ENCODE assay signal across 26 cellular contexts in the genomic region with DNA sequence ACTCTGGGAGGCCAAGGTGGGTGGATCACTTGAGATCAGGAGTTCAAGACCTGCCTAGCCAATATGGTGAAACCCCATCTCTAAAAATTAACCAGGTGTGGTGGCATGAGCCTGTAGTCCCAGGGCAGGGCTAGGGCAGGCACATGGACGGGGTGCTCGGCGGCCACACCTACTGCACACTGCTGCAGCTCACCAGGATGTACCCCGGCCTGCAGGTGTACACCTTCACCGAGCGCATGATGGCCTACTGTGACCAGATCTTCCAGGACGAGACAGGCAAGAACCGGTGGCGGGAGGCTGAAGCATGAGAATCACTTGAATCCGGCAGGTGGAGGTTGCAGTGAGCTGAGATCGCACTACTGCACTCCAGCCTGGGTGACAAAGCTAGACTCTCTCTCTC. TPM values are rescaled to one million over a fixed set of nuclear protein-coding genes. Genes with fewer than 3 reads are reported as not detected.
DNase-seq lines count a peak whose midpoint lies in the region; ATAC-seq and TF ChIP-seq lines count a peak whose summit lies in the region.
"Had no signal": no experiment of that assay in that cellular context is flagged by ENCODE, and none has a peak within 500 bp of the region (broad histone marks: within the 10 kb centered on the region; RNA-seq: fewer than 3 reads in every experiment).

No MANE protein-coding gene starts in this region.

- no peaks in the 10 kb centered on the region for H3K9me3 Mint-ChIP-seq in activated naive CD4-positive, alpha-beta T cell treated with anti-CD3 and anti-CD28 coated beads, Interleukin-2, amount 10 ng/mL, durations not matched to agents 7 days and 5 days
- no peaks in the 10 kb centered on the region for H3K9me3 Mint-ChIP-seq in activated naive CD8-positive, alpha-beta T cell treated with anti-CD3 and anti-CD28 coated beads, Interleukin-2, amount 10 ng/mL, durations not matched to agents 7 days and 5 days
- H3K9me3 Mint-ChIP-seq: H9, nephron had no signal

- CTCF ChIA-PET in activated naive CD4-positive, alpha-beta T cell treated with anti-CD3 and anti-CD28 coated beads, Interleukin-2, amount 10 ng/mL, durations not matched to agents 7 days and 5 days (lab: Charles Lee): no interaction called here

- no peak overlapping the region for H3K4me3 Mint-ChIP-seq in activated naive CD4-positive, alpha-beta T cell treated with anti-CD3 and anti-CD28 coated beads, Interleukin-2, amount 10 ng/mL, durations not matched to agents 7 days and 5 days
- H3K4me3 Mint-ChIP-seq in activated naive CD8-positive, alpha-beta T cell treated with anti-CD3 and anti-CD28 coated beads, Interleukin-2, amount 10 ng/mL, durations not matched to agents 7 days and 5 days: peak overlapping the region; percentile 28
- H3K4me3 Mint-ChIP-seq: H9, nephron had no signal

- WGBS in transverse colon (ENCODE audit: low coverage in 1 of 2), 2 donors: 60 to 86% methylated on average over 1 to 11 of the region's 11 CpGs
- WGBS in esophagus squamous epithelium, 2 donors: 92 to 97% methylated on average over 11 of the region's 11 CpGs
- 90% methylated on average over 11 of the region's 11 CpGs for WGBS in prostate gland

- H3K9me3 ChIP-seq in transverse colon (no peaks in the 10 kb centered on the region), esophagus squamous epithelium (no peaks in the 10 kb centered on the region), prostate gland (no peaks in the 10 kb centered on the region)

- H3K4me1 ChIP-seq in transverse colon: peaks cover 32 to 66% (median 50%) of the 10 kb centered on the region in 4 donors
- H3K4me1 ChIP-seq in esophagus squamous epithelium: peaks cover 28 to 55% (median 31%) of the 10 kb centered on the region in 3 donors
- H3K4me1 ChIP-seq in prostate gland (replicated peaks): no peaks in the 10 kb centered on the region

- peak overlapping the region; percentile 72 for H3K27ac Mint-ChIP-seq in activated naive CD4-positive, alpha-beta T cell treated with anti-CD3 and anti-CD28 coated beads, Interleukin-2, amount 10 ng/mL, durations not matched to agents 7 days and 5 days
- H3K27ac Mint-ChIP-seq in activated naive CD8-positive, alpha-beta T cell treated with anti-CD3 and anti-CD28 coated beads, Interleukin-2, amount 10 ng/mL, durations not matched to agents 7 days and 5 days: peak overlapping the region; percentile 61
- H3K27ac Mint-ChIP-seq: H9, nephron had no signal

- H3K27ac ChIP-seq in transverse colon: peak overlapping the region; percentile 58 to 73 (median 70)
- H3K27ac ChIP-seq in esophagus squamous epithelium: no peak overlapping the region
- no peak overlapping the region for H3K27ac ChIP-seq in prostate gland

- no peaks in the 10 kb centered on the region for H3K27me3 ChIP-seq in transverse colon
- no peaks in the 10 kb centered on the region for H3K27me3 ChIP-seq in esophagus squamous epithelium
- H3K27me3 ChIP-seq in prostate gland (replicated peaks; ENCODE audit: insufficient read depth): no peaks in the 10 kb centered on the region

- TF ChIP-seq EP300 in transverse colon (IDR thresholded peaks at IDR 0.05; ENCODE audit: low read depth): no peak

- ATAC-seq in activated naive CD8-positive, alpha-beta T cell treated with anti-CD3 and anti-CD28 coated beads, Interleukin-2, amount 10 ng/mL, durations not matched to agents 7 days and 5 days (ENCODE audit: low read depth): no peak
- ATAC-seq: SK-N-SH treated with all-trans-retinoic acid at 6 μM for 48 hours had no signal

- TF ChIP-seq CTCF in transverse colon (IDR thresholded peaks at IDR 0.05): no peak
- TF ChIP-seq CTCF in esophagus squamous epithelium (IDR thresholded peaks at IDR 0.05): no peak
- no peak for TF ChIP-seq CTCF in prostate gland (IDR thresholded peaks at IDR 0.05)

- H3K36me3 ChIP-seq in transverse colon (no peaks in the 10 kb centered on the region), esophagus squamous epithelium (peaks cover 7 to 54% (median 19%) of the 10 kb centered on the region in 3 donors), prostate gland (no peaks in the 10 kb centered on the region)

- POLR2A ChIA-PET in activated naive CD8-positive, alpha-beta T cell treated with anti-CD3 and anti-CD28 coated beads, Interleukin-2, amount 10 ng/mL, durations not matched to agents 7 days and 5 days (lab: Charles Lee): interaction anchor here (1.0 to 7.5 kb wide), 2 partner anchors 8 kb away, joined by 3 to 187 read pairs; no protein-coding TSS in a partner anchor

- no peak for DNase-seq in activated naive CD4-positive, alpha-beta T cell treated with anti-CD3 and anti-CD28 coated beads, Interleukin-2, amount 10 ng/mL, durations not matched to agents 7 days and 5 days
- DNase-seq in activated naive CD4-positive, alpha-beta T cell treated with Interleukin-2 at 50 U/mL for 16 hours: no peak
- peak; percentile 45 for DNase-seq in NCI-H2029 treated with DMSO at 0.1 percent for 48 hours (lab: John Stamatoyannopoulos, UW)
- no peak for DNase-seq in activated naive CD8-positive, alpha-beta T cell treated with anti-CD3 and anti-CD28 coated beads, Interleukin-2, amount 10 ng/mL, durations not matched to agents 7 days and 5 days
- DNase-seq in transverse colon: peak; percentile 55
- DNase-seq in esophagus squamous epithelium (lab: John Stamatoyannopoulos, UW): no peak
- DNase-seq in prostate gland (ENCODE audit: low spot score): no peak
- DNase-seq: activated CD4-positive, alpha-beta T cell treated with anti-CD3 and anti-CD28 coated beads, Interleukin-2, amount 50 U/mL, for 48 hours; C1 segment of cervical spinal cord; DND-41; effector CD8-positive, alpha-beta T cell; erythroblast; H9; head of caudate nucleus; midbrain; NCI-H1105 treated with DMSO at 0.1 percent for 48 hours; NCI-H1930; NCI-H345; NCI-H82; stimulated activated CD4-positive, alpha-beta T cell treated with anti-CD3 and anti-CD28 coated beads, Interleukin-1b, Interleukin-23, amount 100 ng/mL, for 48 hours; stimulated activated CD8-positive, alpha-beta memory T cell treated with anti-CD3 and anti-CD28 coated beads, Interleukin-4, amount 100 ng/mL, for 48 hours; T-helper 9 cell; trophoblast cell had no signal

- intact Hi-C loops in transverse colon (cut with DNase I; ENCODE audit: low total_unique reads): no loop called here
- intact Hi-C loops in esophagus squamous epithelium (cut with DNase I): no loop called here
- intact Hi-C loops in prostate gland (cut with DNase I): loop anchor here (5.0 to 10.0 kb wide), 2 partner anchors 41 to 409 kb away; no protein-coding TSS in a partner anchor

- peaks cover 24% of the 10 kb centered on the region for H3K36me3 Mint-ChIP-seq in activated naive CD4-positive, alpha-beta T cell treated with anti-CD3 and anti-CD28 coated beads, Interleukin-2, amount 10 ng/mL, durations not matched to agents 7 days and 5 days
- peaks cover 25% of the 10 kb centered on the region for H3K36me3 Mint-ChIP-seq in activated naive CD8-positive, alpha-beta T cell treated with anti-CD3 and anti-CD28 coated beads, Interleukin-2, amount 10 ng/mL, durations not matched to agents 7 days and 5 days

- peaks cover 68% of the 10 kb centered on the region for H3K4me1 Mint-ChIP-seq in activated naive CD4-positive, alpha-beta T cell treated with anti-CD3 and anti-CD28 coated beads, Interleukin-2, amount 10 ng/mL, durations not matched to agents 7 days and 5 days
- H3K4me1 Mint-ChIP-seq in activated naive CD8-positive, alpha-beta T cell treated with anti-CD3 and anti-CD28 coated beads, Interleukin-2, amount 10 ng/mL, durations not matched to agents 7 days and 5 days: peaks cover 40% of the 10 kb centered on the region

- in situ Hi-C loops in transverse colon (cut with MboI; ENCODE audit: low pct_ligation_motif_present in 1 of 4, low pct_unique_long_range_greater_than_20kb in 1 of 4, low sequenced_read_pairs in 3 of 4): loop anchor here in 3 of 4 donors (25.0 kb wide), 2 partner anchors 126 to 326 kb away; partner anchors contain the start of genes CDK9 (in 1 of the 3) and SH2D3C (in 1 of the 3)

- H3K4me3 ChIP-seq in transverse colon: no peak overlapping the region
- no peak overlapping the region for H3K4me3 ChIP-seq in esophagus squamous epithelium
- no peak overlapping the region for H3K4me3 ChIP-seq in prostate gland
- H3K4me3 ChIP-seq: smooth muscle cell had no signal

- no peaks in the 10 kb centered on the region for H3K27me3 Mint-ChIP-seq in activated naive CD4-positive, alpha-beta T cell treated with anti-CD3 and anti-CD28 coated beads, Interleukin-2, amount 10 ng/mL, durations not matched to agents 7 days and 5 days
- no peaks in the 10 kb centered on the region for H3K27me3 Mint-ChIP-seq in activated naive CD8-positive, alpha-beta T cell treated with anti-CD3 and anti-CD28 coated beads, Interleukin-2, amount 10 ng/mL, durations not matched to agents 7 days and 5 days

- TF ChIP-seq POLR2A in transverse colon (IDR thresholded peaks at IDR 0.05) (no peak), esophagus squamous epithelium (IDR thresholded peaks at IDR 0.05) (no peak), prostate gland (IDR thresholded peaks at IDR 0.05) (no peak)

RNA-seq across cellular contexts. Expression of gene ST6GALNAC4, which starts 3.2 kb away (rescaled TPM):
- total RNA-seq in activated naive CD8-positive, alpha-beta T cell treated with anti-CD3 and anti-CD28 coated beads, Interleukin-2, amount 10 ng/mL, durations not matched to agents 7 days and 5 days: 10 to 100 TPM; 51.1 to 59.5 TPM
- total RNA-seq in transverse colon (10 to 100 TPM; 16.7 to 66.1 (median 47.3) TPM), esophagus squamous epithelium (10 to 100 TPM; 12.5 to 33.0 (median 23.8) TPM), prostate gland (10 to 100 TPM; 21.8 to 47.0 TPM)

RNA-seq across cellular contexts. Expression of gene ST6GALNAC6, which starts 14.3 kb away (rescaled TPM):
- 100 to 1,000 TPM; 105 to 112 TPM for total RNA-seq in activated naive CD8-positive, alpha-beta T cell treated with anti-CD3 and anti-CD28 coated beads, Interleukin-2, amount 10 ng/mL, durations not matched to agents 7 days and 5 days
- 10 to 100 TPM; 41.0 to 80.4 (median 75.7) TPM for total RNA-seq in transverse colon
- 10 to 100 TPM; 14.5 to 69.4 (median 26.1) TPM for total RNA-seq in esophagus squamous epithelium
- 10 to 100 TPM; 46.4 to 95.1 TPM for total RNA-seq in prostate gland

RNA-seq across cellular contexts. Expression of gene PIP5KL1, which starts 16.9 kb away (rescaled TPM):
- 1 to 10 TPM; 1.5 to 1.9 TPM for total RNA-seq in activated naive CD8-positive, alpha-beta T cell treated with anti-CD3 and anti-CD28 coated beads, Interleukin-2, amount 10 ng/mL, durations not matched to agents 7 days and 5 days
- total RNA-seq in transverse colon (1 to 10 TPM in 1 of 4 donors, not detected in 3; 4.6 TPM), esophagus squamous epithelium (1 to 10 TPM in 3 of 4 donors, not detected in 1; 3.1 to 4.6 (median 3.6) TPM), prostate gland (10 to 100 TPM in 1 of 2 donors, 1 to 10 TPM in 1; 3.1 to 16.5 TPM)

RNA-seq across cellular contexts. Expression of gene DPM2, which starts 24.0 kb away (rescaled TPM):
- total RNA-seq in activated naive CD8-positive, alpha-beta T cell treated with anti-CD3 and anti-CD28 coated beads, Interleukin-2, amount 10 ng/mL, durations not matched to agents 7 days and 5 days: 10 to 100 TPM; 49.2 to 54.2 TPM
- total RNA-seq in transverse colon (100 to 1,000 TPM in 1 of 4 donors, 10 to 100 TPM in 3; 20.6 to 249 (median 26.3) TPM), esophagus squamous epithelium (10 to 100 TPM; 12.5 to 18.5 (median 15.7) TPM), prostate gland (10 to 100 TPM; 28.1 to 28.2 TPM)

RNA-seq across cellular contexts. Expression of gene AK1, which starts 36.2 kb away (rescaled TPM):
- total RNA-seq in activated naive CD8-positive, alpha-beta T cell treated with anti-CD3 and anti-CD28 coated beads, Interleukin-2, amount 10 ng/mL, durations not matched to agents 7 days and 5 days: 10 to 100 TPM; 46.8 to 54.6 TPM
- total RNA-seq in transverse colon: 100 to 1,000 TPM in 1 of 4 donors, 10 to 100 TPM in 3; 24.7 to 110 (median 62.4) TPM
- total RNA-seq in esophagus squamous epithelium: 10 to 100 TPM; 11.1 to 36.1 (median 26.8) TPM
- 100 to 1,000 TPM in 1 of 2 donors, 10 to 100 TPM in 1; 22.2 to 123 TPM for total RNA-seq in prostate gland

Comparison
In these comparisons a context has a peak if more than half of its experiments do, and no peak if none do; other contexts are left out.
1. DNase-seq: peak in NCI-H2029 treated with DMSO at 0.1 percent for 48 hours (single experiment) and transverse colon (single experiment); none in activated naive CD4-positive, alpha-beta T cell treated with anti-CD3 and anti-CD28 coated beads, Interleukin-2, amount 10 ng/mL, durations not matched to agents 7 days and 5 days (single experiment), activated naive CD4-positive, alpha-beta T cell treated with Interleukin-2 at 50 U/mL for 16 hours (single experiment), activated naive CD8-positive, alpha-beta T cell treated with anti-CD3 and anti-CD28 coated beads, Interleukin-2, amount 10 ng/mL, durations not matched to agents 7 days and 5 days (single experiment), esophagus squamous epithelium (single experiment) and prostate gland (single experiment).
2. H3K27ac ChIP-seq: peak in transverse colon (4 of 4); none in esophagus squamous epithelium (0 of 4) and prostate gland (0 of 2).